ENCODE assay signal across 11 cellular contexts in the genomic region with DNA sequence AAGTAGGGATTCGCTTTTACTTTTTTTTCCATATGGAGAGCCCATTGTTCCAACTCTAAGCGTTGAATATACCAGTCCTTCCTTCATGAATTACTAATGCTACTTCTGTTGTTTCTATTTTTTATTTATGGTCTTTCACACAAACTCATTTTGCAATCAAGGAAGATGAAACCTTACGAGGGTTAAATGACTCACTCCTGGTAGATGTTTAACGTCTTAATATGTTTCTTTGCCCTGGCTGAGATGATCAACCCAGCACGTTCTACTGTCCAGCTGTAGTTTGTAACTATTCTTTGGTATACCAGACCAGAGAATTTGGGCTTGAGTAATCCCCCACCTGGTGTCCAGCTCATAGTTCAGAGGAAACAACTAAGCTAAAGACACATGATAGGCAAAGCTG. TPM values are rescaled to one million over a fixed set of nuclear protein-coding genes. Genes with fewer than 3 reads are reported as not detected.
A peak's percentile ranks its signal among the peaks of the same experiment; 100 is the strongest.
DNase-seq lines count a peak whose midpoint lies in the region; ATAC-seq lines count a peak whose summit lies in the region.
"Had no signal": no experiment of that assay in that cellular context is flagged by ENCODE, and none has a peak within 500 bp of the region (broad histone marks: within the 10 kb centered on the region; RNA-seq: fewer than 3 reads in every experiment).

No MANE protein-coding gene starts in this region.

- H3K4me3 ChIP-seq in skeletal muscle cell (ENCODE audit: low read depth, low read length), result no peak overlapping the region
- H3K4me3 ChIP-seq: lung, thoracic aorta had no signal

- peak; percentile 60 for ATAC-seq in GM19324 (IDR thresholded peaks at IDR 0.05; ENCODE audit: low FRiP score, unreplicated experiment)
- peak; percentile 73 for ATAC-seq in HG03378 (IDR thresholded peaks at IDR 0.05; ENCODE audit: unreplicated experiment)
- ATAC-seq: activated CD8-positive, alpha-beta T cell treated with anti-CD3 and anti-CD28 coated beads, Interleukin-2, amount 10 ng/mL, durations not matched to agents 7 days and 5 days had no signal

- peak; percentile 33 for DNase-seq in astrocyte of the hippocampus (ENCODE audit: low read depth, low spot score)
- DNase-seq in skeletal muscle cell (ENCODE audit: low read depth), result peak; percentile 92
- DNase-seq in stimulated activated naive CD4-positive, alpha-beta T cell treated with Interleukin-2 at 50 U/mL for 16 hours (lab: John Stamatoyannopoulos, UW), result no peak
- DNase-seq in NCI-H748 (lab: John Stamatoyannopoulos, UW; ENCODE audit: unreplicated experiment), result no peak
- DNase-seq in activated CD4-positive, alpha-beta T cell treated with anti-CD3 and anti-CD28 coated beads for 4 hours, result no peak
- no peak for DNase-seq in cerebellum (ENCODE audit: low spot score)
- DNase-seq: activated CD8-positive, alpha-beta T cell treated with anti-CD3 and anti-CD28 coated beads, Interleukin-2, amount 10 ng/mL, durations not matched to agents 7 days and 5 days had no signal

RNA-seq across cellular contexts. Expression of a gene that starts 23.1 kb away (rescaled TPM):
- total RNA-seq in cerebellum, result 0.09 TPM

Comparison
In these comparisons a context has a peak if more than half of its experiments do, and no peak if none do; other contexts are left out.
1. DNase-seq: peak in astrocyte of the hippocampus (single experiment) and skeletal muscle cell (single experiment); none in stimulated activated naive CD4-positive, alpha-beta T cell treated with Interleukin-2 at 50 U/mL for 16 hours (single experiment), NCI-H748 (single experiment), activated CD4-positive, alpha-beta T cell treated with anti-CD3 and anti-CD28 coated beads for 4 hours (0 of 2) and cerebellum (single experiment).